9 cellular contexts compared by ENCODE assay signal in the genomic region with DNA sequence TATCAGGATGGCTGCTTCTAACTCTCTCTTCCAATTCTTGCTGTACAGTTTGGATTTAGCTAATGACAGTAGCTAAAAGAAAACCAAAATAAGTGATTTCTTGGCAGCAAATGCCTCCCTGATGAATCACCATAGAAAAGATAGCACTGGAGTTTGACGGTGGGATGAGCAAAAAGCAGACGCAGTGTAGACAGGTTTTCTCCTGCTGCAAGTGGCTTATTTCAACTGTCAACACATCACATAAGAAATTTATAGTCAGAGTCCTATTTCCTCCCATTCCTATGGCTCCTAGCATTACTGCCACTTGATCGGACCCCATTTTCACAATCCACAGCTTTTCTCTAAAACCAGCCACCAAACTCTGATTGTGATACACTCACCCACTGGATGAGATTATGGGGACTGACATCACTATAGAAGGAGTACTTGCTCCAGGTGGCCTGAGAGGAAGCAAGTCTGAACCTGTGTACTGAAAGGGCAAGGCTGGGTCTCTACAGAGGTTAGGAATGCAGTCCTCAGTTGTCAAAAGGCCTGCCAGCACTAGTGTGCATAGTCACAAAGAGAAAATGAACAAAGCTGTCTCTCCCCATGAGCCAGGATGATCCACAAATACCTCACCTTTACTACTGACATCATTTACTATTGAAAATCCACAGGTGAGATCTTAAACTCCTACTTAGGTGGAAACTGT.
DNase-seq lines count a peak whose midpoint lies in the region; FAIRE-seq and TF ChIP-seq lines count a peak whose summit lies in the region.
"Had no signal": no experiment of that assay in that cellular context is flagged by ENCODE, and none has a peak within 500 bp of the region (broad histone marks: within the 10 kb centered on the region; RNA-seq: fewer than 3 reads in every experiment).

No MANE protein-coding gene starts in this region.

- FAIRE-seq in D721Med (lab: Jason Lieb, UNC): no peak

- H3K4me1 ChIP-seq in tibial artery: peaks cover 0 to 52% (median 26%) of the 10 kb centered on the region in 4 donors

- DNase-seq in MG63 (peak; percentile 26), cardiac fibroblast (ENCODE audit: low read depth in 2 of 2) (peak; percentile 80 to 81), inferior parietal cortex (ENCODE audit: extremely low spot score) (peak; percentile 36), tibial artery (no peak), GM20000 (ENCODE audit: low spot score) (no peak), NCI-H1048 (lab: John Stamatoyannopoulos, UW) (no peak), D721Med (ENCODE audit: insufficient read length, low spot score) (no peak)
- DNase-seq: activated gamma-delta T cell treated with Interleukin-2 at 50 U/mL for 16 hours, NCI-H1694 treated with DMSO at 0.1 percent for 48 hours had no signal

- H3K4me3 ChIP-seq in MG63 (peak overlapping the region; percentile 5), cardiac fibroblast (replicated peaks in 1 of 2; ENCODE audit: low read depth in 2 of 2, low read length in 2 of 2) (peak overlapping the region in 1 of 2 donors; percentile 6), tibial artery (no peak overlapping the region)

- H3K9me3 ChIP-seq in MG63: peaks cover under 1% of the 10 kb centered on the region; the same call in 1 of the 2 replicates
- H3K9me3 ChIP-seq in tibial artery: no peaks in the 10 kb centered on the region

- H3K27me3 ChIP-seq in MG63 (no peaks in the 10 kb centered on the region), tibial artery (no peaks in the 10 kb centered on the region)

- H3K27ac ChIP-seq in tibial artery: peak overlapping the region; percentile 73 to 79

- TF ChIP-seq CTCF in cardiac fibroblast (IDR thresholded peaks at IDR 0.05; ENCODE audit: low read depth, low read length): no peak
- TF ChIP-seq CTCF in tibial artery (IDR thresholded peaks at IDR 0.05): no peak
- TF ChIP-seq CTCF in GM20000 (IDR thresholded peaks at IDR 0.05; ENCODE audit: extremely low read depth, missing control alignments): no peak
- no peak for TF ChIP-seq CTCF in D721Med (IDR thresholded peaks at IDR 0.05; ENCODE audit: insufficient read depth, missing control alignments)

- intact Hi-C loops in tibial artery (cut with DNase I; ENCODE audit: low total_unique reads): no loop called here

- H3K36me3 ChIP-seq in MG63: no peaks in the 10 kb centered on the region
- no peaks in the 10 kb centered on the region for H3K36me3 ChIP-seq in tibial artery

Comparison
In these comparisons a context has a peak if more than half of its experiments do, and no peak if none do; other contexts are left out.
1. DNase-seq: peak in MG63 (single experiment), cardiac fibroblast (2 of 2) and inferior parietal cortex (single experiment); none in tibial artery (0 of 2), GM20000 (single experiment), NCI-H1048 (single experiment) and D721Med (single experiment).